Comparison of ENCODE assay signal across 7 cellular contexts in genomic region chr17:50221500-50222480, GRCh38. TPM values are rescaled to one million over a fixed set of nuclear protein-coding genes. Genes with fewer than 3 reads are reported as not detected.
DNase-seq lines count a peak whose midpoint lies in the region; ATAC-seq and TF ChIP-seq lines count a peak whose summit lies in the region.

No MANE protein-coding gene starts in this region.

- H3K4me1 ChIP-seq in heart right ventricle, result peaks cover 2 to 54% (median 26%) of the 10 kb centered on the region in 9 donors
- H3K4me1 ChIP-seq in subcutaneous abdominal adipose tissue (ENCODE audit: control insufficient read depth in 5 of 5, insufficient read depth in 5 of 5, low read length in 5 of 5), result peaks cover 7 to 53% (median 42%) of the 10 kb centered on the region in 5 donors

- ATAC-seq in heart right ventricle, result peak in 7 of 8 donors; percentile 31 to 66 (median 50)
- ATAC-seq in GM21360 (IDR thresholded peaks at IDR 0.05; ENCODE audit: unreplicated experiment), result no peak

- H3K36me3 ChIP-seq in H7 (replicated peaks; ENCODE audit: control insufficient read depth, insufficient read depth, low read length) (no peaks in the 10 kb centered on the region), heart right ventricle (no peaks in the 10 kb centered on the region), subcutaneous abdominal adipose tissue (ENCODE audit: control insufficient read depth in 5 of 5, insufficient read depth in 5 of 5, low read length in 5 of 5) (no peaks in the 10 kb centered on the region)

- TF ChIP-seq CTCF in heart right ventricle (IDR thresholded peaks at IDR 0.05), result no peak
- TF ChIP-seq CTCF in lower leg skin (IDR thresholded peaks at IDR 0.05), result no peak

- peak overlapping the region in 3 of 5 donors; percentile 21 to 37 (median 26) for H3K9ac ChIP-seq in subcutaneous abdominal adipose tissue (ENCODE audit: low read length in 5 of 5)

- no peak overlapping the region for H3K4me3 ChIP-seq in H7 (ENCODE audit: insufficient read depth, low read depth, low read length)
- no peak overlapping the region for H3K4me3 ChIP-seq in heart right ventricle
- H3K4me3 ChIP-seq in subcutaneous abdominal adipose tissue (ENCODE audit: low read depth in 1 of 5, low read length in 5 of 5), result no peak overlapping the region
- no peak overlapping the region for H3K4me3 ChIP-seq in lower leg skin (ENCODE audit: low read depth, poor library complexity, severe bottlenecking)

- intact Hi-C loops in heart right ventricle (cut with DNase I) (no loop called here), lower leg skin (cut with DNase I; ENCODE audit: low total_unique reads) (no loop called here)

- WGBS in heart right ventricle, 2 donors, result 66 to 74% methylated on average over 10 of the region's 10 CpGs
- WGBS in lower leg skin, 2 donors, result 25 to 31% methylated on average over 10 of the region's 10 CpGs

- DNase-seq in H7 (peak; percentile 25), SKM-1 (lab: John Stamatoyannopoulos, UW; ENCODE audit: unreplicated experiment) (peak; percentile 61), heart right ventricle (peak in 1 of 2 donors; percentile 40), T1000 (lab: John Stamatoyannopoulos, UW) (no peak), lower leg skin (ENCODE audit: low spot score in 2 of 2) (no peak)

- no peak for TF ChIP-seq POLR2A in lower leg skin (IDR thresholded peaks at IDR 0.05)

- H3K9me3 ChIP-seq in heart right ventricle, result peaks cover 0 to 17% (median 3%) of the 10 kb centered on the region in 11 donors
- H3K9me3 ChIP-seq in subcutaneous abdominal adipose tissue (ENCODE audit: control insufficient read depth in 5 of 5, low read length in 5 of 5), result peaks cover 0 to 8% (median 3%) of the 10 kb centered on the region in 5 donors

- H3K27me3 ChIP-seq in H7 (ENCODE audit: control insufficient read depth, insufficient read depth, low read length) (no peaks in the 10 kb centered on the region), heart right ventricle (peaks cover 0 to 22% (median 0%) of the 10 kb centered on the region in 7 donors), subcutaneous abdominal adipose tissue (ENCODE audit: control insufficient read depth in 5 of 5, insufficient read depth in 4 of 5, low read length in 5 of 5) (no peaks in the 10 kb centered on the region)

- H3K27ac ChIP-seq in heart right ventricle (peak overlapping the region in 4 of 10 donors; percentile 35 to 61 (median 54)), subcutaneous abdominal adipose tissue (ENCODE audit: low read depth, low read length) (peak overlapping the region; percentile 81)

RNA-seq across cellular contexts. Expression of gene COL1A1, which starts 20.4 kb away (rescaled TPM):
- total RNA-seq in H7 (2014; rRNA removed; shearing (Covaris generic)), result 8.2 and 9.4 TPM in 2 replicates
- total RNA-seq in heart right ventricle (100 to 1,000 TPM in 1 of 10 donors, 10 to 100 TPM in 9; 31.7 to 455 (median 45.9) TPM), lower leg skin (10 to 100 TPM; 15.0 to 90.5 (median 25.8) TPM)
- polyA plus RNA-seq in heart right ventricle, result 10 to 100 TPM; 30.2 to 81.5 TPM

RNA-seq across cellular contexts. Expression of gene TMEM92, which starts 52.5 kb away (rescaled TPM):
- total RNA-seq in H7 (2014; rRNA removed; shearing (Covaris generic)), result 7.3 and 7.5 TPM in 2 replicates
- total RNA-seq in heart right ventricle (not detected), lower leg skin (1 to 10 TPM in 1 of 4 donors, not detected in 3; 3.1 TPM)
- polyA plus RNA-seq in heart right ventricle, result under 1 TPM in 1 of 2 donors, not detected in 1; 0.04 TPM

RNA-seq across cellular contexts. Expression of gene SGCA, which starts 56.0 kb away (rescaled TPM):
- total RNA-seq in H7 (2014; rRNA removed; shearing (Covaris generic)), result 0.52 and 1.1 TPM in 2 replicates
- 100 to 1,000 TPM; 136 to 204 (median 158) TPM for total RNA-seq in heart right ventricle
- 100 to 1,000 TPM; 137 to 314 TPM for polyA plus RNA-seq in heart right ventricle
- total RNA-seq in lower leg skin, result 1 to 10 TPM; 1.0 to 9.9 (median 5.6) TPM

Comparison
In these comparisons a context has a peak if more than half of its experiments do, and no peak if none do; other contexts are left out.
1. DNase-seq: peak in H7 (single experiment) and SKM-1 (single experiment); none in T1000 (single experiment) and lower leg skin (0 of 2).
2. RNA of gene SGCA, which starts 56.0 kb away (total RNA-seq): 136 to 204 TPM in heart right ventricle; 1.0 to 9.9 TPM in lower leg skin and 0.52 to 1.1 TPM in H7; every median in the first group is over 10 times any median in the second.